8 cellular contexts compared by ENCODE assay signal in the genomic region with DNA sequence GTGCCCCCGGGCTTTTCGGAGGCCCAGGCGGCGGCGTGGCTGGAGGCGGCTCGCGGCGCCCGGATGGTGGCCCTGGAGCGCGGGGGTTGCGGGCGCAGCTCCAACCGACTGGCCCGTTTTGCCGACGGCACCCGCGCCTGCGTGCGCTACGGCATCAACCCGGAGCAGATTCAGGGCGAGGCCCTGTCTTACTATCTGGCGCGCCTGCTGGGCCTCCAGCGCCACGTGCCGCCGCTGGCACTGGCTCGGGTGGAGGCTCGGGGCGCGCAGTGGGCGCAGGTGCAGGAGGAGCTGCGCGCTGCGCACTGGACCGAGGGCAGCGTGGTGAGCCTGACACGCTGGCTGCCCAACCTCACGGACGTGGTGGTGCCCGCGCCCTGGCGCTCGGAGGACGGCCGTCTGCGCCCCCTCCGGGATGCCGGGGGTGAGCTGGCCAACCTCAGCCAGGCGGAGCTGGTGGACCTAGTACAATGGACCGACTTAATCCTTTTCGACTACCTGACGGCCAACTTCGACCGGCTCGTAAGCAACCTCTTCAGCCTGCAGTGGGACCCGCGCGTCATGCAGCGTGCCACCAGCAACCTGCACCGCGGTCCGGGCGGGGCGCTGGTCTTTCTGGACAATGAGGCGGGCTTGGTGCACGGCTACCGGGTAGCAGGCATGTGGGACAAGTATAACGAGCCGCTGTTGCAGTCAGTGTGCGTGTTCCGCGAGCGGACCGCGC. TPM values are rescaled to one million over a fixed set of nuclear protein-coding genes. Genes with fewer than 3 reads are reported as not detected.
A peak's percentile ranks its signal among the peaks of the same experiment; 100 is the strongest.
DNase-seq lines count a peak whose midpoint lies in the region; ATAC-seq and TF ChIP-seq lines count a peak whose summit lies in the region.

No MANE protein-coding gene starts in this region.

- H3K4me1 ChIP-seq in iPS-15b (ENCODE audit: control insufficient read depth, insufficient read depth, low read length) (peaks cover 7% of the 10 kb centered on the region), skeletal muscle tissue (ENCODE audit: control insufficient read depth in 3 of 3, insufficient read depth in 3 of 3, low read length in 3 of 3) (peaks cover 20 to 24% (median 21%) of the 10 kb centered on the region in 3 donors)

- no peak overlapping the region for H3K27ac ChIP-seq in skeletal muscle tissue (ENCODE audit: low read depth, low read length)

- in situ Hi-C loops in astrocyte of the spinal cord (cut with HindIII; ENCODE audit: low sequenced_read_pairs), result no loop called here

- H3K4me3 ChIP-seq in astrocyte of the spinal cord (ENCODE audit: low read depth, low read length) (peak overlapping the region; percentile 71), iPS-15b (ENCODE audit: low read depth, low read length) (peak overlapping the region; percentile 63), skeletal muscle tissue (ENCODE audit: low read length in 3 of 3) (peak overlapping the region; percentile 62 to 74 (median 73))

- peak; percentile 34 for ATAC-seq in HG02642 (IDR thresholded peaks at IDR 0.05; ENCODE audit: poor library complexity, unreplicated experiment)

- no peak overlapping the region for H3K9ac ChIP-seq in iPS-15b (ENCODE audit: low read depth, low read length)
- peak overlapping the region in 2 of 3 donors; percentile 17 to 68 for H3K9ac ChIP-seq in skeletal muscle tissue (ENCODE audit: low read depth in 1 of 3, low read length in 3 of 3)

- peak; percentile 0 for DNase-seq in stimulated activated CD8-positive, alpha-beta memory T cell treated with anti-CD3 and anti-CD28 coated beads, Interleukin-15, amount 100 ng/mL, for 24 hours (ENCODE audit: low read depth)
- no peak for DNase-seq in stimulated activated CD8-positive, alpha-beta memory T cell treated with anti-CD3 and anti-CD28 coated beads, Interleukin-4, amount 100 ng/mL, for 48 hours
- DNase-seq in NCI-H446 treated with DMSO at 0.1 percent for 48 hours (lab: John Stamatoyannopoulos, UW) (peak; percentile 26), astrocyte of the spinal cord (ENCODE audit: low read depth, low spot score) (peak; percentile 64), MV-4-11 (lab: John Stamatoyannopoulos, UW) (no peak)

- H3K9me3 ChIP-seq in iPS-15b (ENCODE audit: control insufficient read depth, insufficient read depth, low read length), result no peaks in the 10 kb centered on the region
- H3K9me3 ChIP-seq in skeletal muscle tissue (ENCODE audit: control insufficient read depth in 3 of 3, low read length in 3 of 3), result no peaks in the 10 kb centered on the region

- TF ChIP-seq CTCF in astrocyte of the spinal cord (IDR thresholded peaks at IDR 0.05; ENCODE audit: low read depth, low read length), result no peak

- H3K27me3 ChIP-seq in iPS-15b (ENCODE audit: control insufficient read depth, insufficient read depth, low read length), result peaks cover 39% of the 10 kb centered on the region
- peaks cover 0 to 18% (median 8%) of the 10 kb centered on the region in 3 donors for H3K27me3 ChIP-seq in skeletal muscle tissue (ENCODE audit: control insufficient read depth in 3 of 3, insufficient read depth in 3 of 3, low read length in 3 of 3)

- H3K36me3 ChIP-seq in iPS-15b (ENCODE audit: control insufficient read depth, insufficient read depth, low read length) (no peaks in the 10 kb centered on the region), skeletal muscle tissue (ENCODE audit: control insufficient read depth in 3 of 3, insufficient read depth in 3 of 3, low read length in 3 of 3) (no peaks in the 10 kb centered on the region)

RNA-seq across cellular contexts. Expression of gene FJX1, which starts 0.9 kb away (rescaled TPM):
- total RNA-seq in skeletal muscle tissue, result 6.3 TPM

RNA-seq across cellular contexts. Expression of gene TRIM44, which starts 43.4 kb away (rescaled TPM):
- 11.5 TPM for total RNA-seq in skeletal muscle tissue

Comparison
In these comparisons a context has a peak if more than half of its experiments do, and no peak if none do; other contexts are left out.
1. DNase-seq: peak in stimulated activated CD8-positive, alpha-beta memory T cell treated with anti-CD3 and anti-CD28 coated beads, Interleukin-15, amount 100 ng/mL, for 24 hours (single experiment), NCI-H446 treated with DMSO at 0.1 percent for 48 hours (single experiment) and astrocyte of the spinal cord (single experiment); none in stimulated activated CD8-positive, alpha-beta memory T cell treated with anti-CD3 and anti-CD28 coated beads, Interleukin-4, amount 100 ng/mL, for 48 hours (single experiment) and MV-4-11 (single experiment).
2. Peak in every context shown above with its lines, with median percentiles within 50 percentile points of each other: H3K4me3 ChIP-seq.